Comparison of ENCODE assay signal across 32 cellular contexts in the genomic region with DNA sequence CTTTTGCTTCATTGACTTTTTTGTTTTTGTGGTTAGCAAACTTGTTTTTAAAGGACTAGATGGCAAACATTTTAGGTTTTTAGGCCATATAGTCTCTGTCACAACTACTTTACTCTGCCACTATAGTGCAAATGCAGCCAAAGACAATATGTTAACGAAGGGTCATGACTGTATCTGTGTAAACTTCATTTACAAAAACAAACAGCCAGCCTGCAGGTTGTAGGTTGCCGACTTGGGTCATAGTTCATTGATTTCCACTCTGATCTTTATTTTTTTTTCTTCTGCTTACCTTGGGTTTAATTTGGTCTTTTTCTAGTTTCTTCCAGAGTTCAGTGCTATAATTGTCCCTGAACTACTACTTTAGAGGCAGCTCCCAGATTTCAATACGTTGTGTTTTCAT.
"Had no signal": no experiment of that assay in that cellular context is flagged by ENCODE, and none has a peak within 500 bp of the region (broad histone marks: within the 10 kb centered on the region; RNA-seq: fewer than 3 reads in every experiment).

No MANE protein-coding gene starts in this region.

- H3K36me3 ChIP-seq: ascending aorta, breast epithelium, cardiac muscle cell, colonic mucosa, WERI-Rb-1 had no signal

- ATAC-seq: activated CD4-positive, CD25-positive, alpha-beta regulatory T cell treated with anti-CD3 and anti-CD28 coated beads, Interleukin-2, amount 50 U/mL, for 24 hours; activated CD8-positive, alpha-beta T cell treated with anti-CD3 and anti-CD28 coated beads for 36 hours; activated naive CD8-positive, alpha-beta T cell treated with anti-CD3 and anti-CD28 coated beads, Interleukin-2, amount 50 U/mL, for 24 hours; activated T-cell treated with anti-CD3 and anti-CD28 coated beads, Interleukin-2, amount 50 U/mL, for 4 hours; activated T-helper 17 cell treated with anti-CD3 and anti-CD28 coated beads, Interleukin-2, amount 50 U/mL, for 72 hours; esophagus mucosa; T-helper 17 cell had no signal

- H3K4me1 ChIP-seq: ascending aorta, breast epithelium, colonic mucosa had no signal

- DNase-seq: activated B cell treated with CpG ODN at 0.5 μM for 24 hours; activated CD4-positive, alpha-beta T cell treated with anti-CD3 and anti-CD28 coated beads for 48 hours; activated CD4-positive, alpha-beta T cell treated with anti-CD3 and anti-CD28 coated beads, Interleukin-2, amount 50 U/mL, for 1 hour; activated CD4-positive, alpha-beta T cell treated with anti-CD3 and anti-CD28 coated beads, Interleukin-2, amount 50 U/mL, for 48 hours; activated CD8-positive, alpha-beta memory T cell treated with anti-CD3 and anti-CD28 coated beads for 24 hours; activated CD8-positive, alpha-beta T cell treated with anti-CD3 and anti-CD28 coated beads for 36 hours; activated effector memory CD4-positive, alpha-beta T cell treated with Interleukin-2 at 50 U/mL for 16 hours; activated naive CD4-positive, alpha-beta T cell treated with anti-CD3 and anti-CD28 coated beads for 36 hours; activated naive CD8-positive, alpha-beta T cell treated with anti-CD3 and anti-CD28 coated beads for 36 hours; activated naive CD8-positive, alpha-beta T cell treated with anti-CD3 and anti-CD28 coated beads, Interleukin-2, amount 50 U/mL, for 24 hours; activated T-cell treated with anti-CD3 and anti-CD28 coated beads, Interleukin-2, amount 50 U/mL, for 4 hours; central memory CD4-positive, alpha-beta T cell; cerebellar nuclear complex; colonic mucosa; effector memory CD4-positive, alpha-beta T cell; endodermal cell; foreskin fibroblast; head of caudate nucleus; T-helper 1 cell; T-helper 17 cell; T1000; WERI-Rb-1 had no signal

- H3K27ac Mint-ChIP-seq: activated B cell treated with CpG ODN at 0.5 μM for 24 hours; activated CD8-positive, alpha-beta T cell treated with anti-CD3 and anti-CD28 coated beads for 36 hours; activated naive CD4-positive, alpha-beta T cell treated with anti-CD3 and anti-CD28 coated beads for 36 hours; activated naive CD4-positive, alpha-beta T cell treated with anti-CD3 and anti-CD28 coated beads, Interleukin-2, amount 50 U/mL, for 24 hours; activated naive CD8-positive, alpha-beta T cell treated with anti-CD3 and anti-CD28 coated beads for 36 hours; activated naive CD8-positive, alpha-beta T cell treated with anti-CD3 and anti-CD28 coated beads, Interleukin-2, amount 50 U/mL, for 24 hours; activated T-helper 17 cell treated with anti-CD3 and anti-CD28 coated beads, Interleukin-2, amount 50 U/mL, for 72 hours; brain; endodermal cell; T-helper 17 cell; T-helper 2 cell treated with Interferon-gamma antibody and Interleukin-4, amounts not matched to agents 5 μg/mL and 100 μg/mL, for 36 hours had no signal

- H3K4me3 ChIP-seq: ascending aorta, breast epithelium, cardiac muscle cell, colonic mucosa had no signal

- H3K4me1 Mint-ChIP-seq: activated B cell treated with CpG ODN at 0.5 μM for 24 hours; activated naive CD4-positive, alpha-beta T cell treated with anti-CD3 and anti-CD28 coated beads, Interleukin-2, amount 50 U/mL, for 24 hours; activated naive CD8-positive, alpha-beta T cell treated with anti-CD3 and anti-CD28 coated beads for 36 hours; activated naive CD8-positive, alpha-beta T cell treated with anti-CD3 and anti-CD28 coated beads, Interleukin-2, amount 50 U/mL, for 24 hours; activated T-helper 17 cell treated with anti-CD3 and anti-CD28 coated beads, Interleukin-2, amount 50 U/mL, for 72 hours; brain had no signal

- H3K27ac ChIP-seq: ascending aorta, breast epithelium, cardiac muscle cell, colonic mucosa, WERI-Rb-1 had no signal

- FAIRE-seq: frontal cortex had no signal

- H3K9me3 ChIP-seq: ascending aorta, breast epithelium, colonic mucosa had no signal

- H3K36me3 Mint-ChIP-seq: activated naive CD4-positive, alpha-beta T cell treated with anti-CD3 and anti-CD28 coated beads, Interleukin-2, amount 50 U/mL, for 24 hours; activated naive CD8-positive, alpha-beta T cell treated with anti-CD3 and anti-CD28 coated beads for 36 hours; brain had no signal

- H3K4me3 Mint-ChIP-seq: activated B cell treated with CpG ODN at 0.5 μM for 24 hours; activated CD8-positive, alpha-beta T cell treated with anti-CD3 and anti-CD28 coated beads for 36 hours; activated naive CD4-positive, alpha-beta T cell treated with anti-CD3 and anti-CD28 coated beads for 36 hours; activated naive CD4-positive, alpha-beta T cell treated with anti-CD3 and anti-CD28 coated beads, Interleukin-2, amount 50 U/mL, for 24 hours; activated naive CD8-positive, alpha-beta T cell treated with anti-CD3 and anti-CD28 coated beads for 36 hours; activated naive CD8-positive, alpha-beta T cell treated with anti-CD3 and anti-CD28 coated beads, Interleukin-2, amount 50 U/mL, for 24 hours; activated T-cell treated with anti-CD3 and anti-CD28 coated beads, Interleukin-2, amount 50 U/mL, for 4 hours; activated T-helper 17 cell treated with anti-CD3 and anti-CD28 coated beads, Interleukin-2, amount 50 U/mL, for 72 hours; brain; endodermal cell; T-helper 17 cell; T-helper 2 cell treated with Interferon-gamma antibody and Interleukin-4, amounts not matched to agents 5 μg/mL and 100 μg/mL, for 36 hours had no signal

- H3K27me3 ChIP-seq: ascending aorta, breast epithelium, cardiac muscle cell, colonic mucosa had no signal

- H3K9me3 Mint-ChIP-seq: activated B cell treated with CpG ODN at 0.5 μM for 24 hours; activated CD8-positive, alpha-beta T cell treated with anti-CD3 and anti-CD28 coated beads for 36 hours; activated naive CD4-positive, alpha-beta T cell treated with anti-CD3 and anti-CD28 coated beads for 36 hours; activated naive CD4-positive, alpha-beta T cell treated with anti-CD3 and anti-CD28 coated beads, Interleukin-2, amount 50 U/mL, for 24 hours; activated naive CD8-positive, alpha-beta T cell treated with anti-CD3 and anti-CD28 coated beads for 36 hours; activated naive CD8-positive, alpha-beta T cell treated with anti-CD3 and anti-CD28 coated beads, Interleukin-2, amount 50 U/mL, for 24 hours; activated T-cell treated with anti-CD3 and anti-CD28 coated beads, Interleukin-2, amount 50 U/mL, for 4 hours; activated T-helper 17 cell treated with anti-CD3 and anti-CD28 coated beads, Interleukin-2, amount 50 U/mL, for 72 hours; endodermal cell; T-helper 2 cell treated with Interferon-gamma antibody and Interleukin-4, amounts not matched to agents 5 μg/mL and 100 μg/mL, for 36 hours had no signal
